ENCODE assay signal across 10 cellular contexts in the genomic region with DNA sequence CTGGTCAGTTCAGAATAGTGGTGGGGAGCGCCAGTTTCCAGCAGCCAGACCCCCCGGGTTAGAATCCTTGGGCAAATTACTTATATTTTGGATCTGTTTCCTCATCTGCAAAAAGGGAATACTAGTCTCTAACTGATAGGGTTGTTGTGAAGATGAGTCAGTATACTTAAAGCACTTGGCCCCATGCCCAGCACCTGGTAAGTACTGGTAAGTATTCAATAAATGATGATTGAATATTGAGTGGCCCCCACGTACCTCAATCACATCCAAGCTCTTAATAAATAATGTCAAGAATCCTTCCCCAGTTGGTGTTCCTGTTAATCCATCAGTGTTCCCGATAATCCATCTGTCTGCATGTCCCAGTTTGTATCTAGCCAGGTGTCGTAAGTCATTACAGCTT. TPM values are rescaled to one million over a fixed set of nuclear protein-coding genes. Genes with fewer than 3 reads are reported as not detected.
DNase-seq lines count a peak whose midpoint lies in the region; ATAC-seq and TF ChIP-seq lines count a peak whose summit lies in the region.
"Had no signal": no experiment of that assay in that cellular context is flagged by ENCODE, and none has a peak within 500 bp of the region (broad histone marks: within the 10 kb centered on the region; RNA-seq: fewer than 3 reads in every experiment).

No MANE protein-coding gene starts in this region.

- ATAC-seq in SK-N-SH treated with all-trans-retinoic acid at 6 μM for 48 hours = peak; percentile 14; the same call in 1 of the 3 replicates
- no peak for ATAC-seq in HG03196 (IDR thresholded peaks at IDR 0.05; ENCODE audit: unreplicated experiment)

- H3K4me3 ChIP-seq in AG10803 (ENCODE audit: low read length) = no peak overlapping the region
- H3K4me3 ChIP-seq in epithelial cell of esophagus (ENCODE audit: low read length) = no peak overlapping the region
- no peak overlapping the region for H3K4me3 ChIP-seq in transverse colon
- H3K4me3 ChIP-seq: skin epidermis had no signal

- intact Hi-C loops in transverse colon (cut with DNase I; ENCODE audit: low total_unique reads) = loop anchor here (10.0 kb wide), 1 partner anchor 62 kb away; a partner anchor contains a TSS

- no peak overlapping the region for H3K27ac ChIP-seq in transverse colon
- H3K27ac ChIP-seq: skin epidermis had no signal

- peaks cover 0 to 16% (median 6%) of the 10 kb centered on the region in 4 donors for H3K36me3 ChIP-seq in transverse colon

- H3K9me3 ChIP-seq in transverse colon = no peaks in the 10 kb centered on the region

- no peaks in the 10 kb centered on the region for H3K27me3 ChIP-seq in transverse colon

- DNase-seq in AG10803 (ENCODE audit: low read depth) (peak; percentile 28), EH (ENCODE audit: low read depth) (peak; percentile 50), epithelial cell of esophagus (ENCODE audit: low read depth) (peak; percentile 76), T-helper 9 cell (no peak), transverse colon (no peak), superior temporal gyrus (ENCODE audit: extremely low spot score) (no peak)
- DNase-seq: NCI-H2107 had no signal

- no peak for TF ChIP-seq EP300 in transverse colon (IDR thresholded peaks at IDR 0.05; ENCODE audit: low read depth)

- H3K4me1 ChIP-seq in transverse colon = peaks cover 0 to 7% (median 3%) of the 10 kb centered on the region in 4 donors

- no peak for TF ChIP-seq POLR2A in transverse colon (IDR thresholded peaks at IDR 0.05)

- TF ChIP-seq CTCF in AG10803 (conservative IDR thresholded peaks at IDR 0.05; ENCODE audit: low read length) (no peak), epithelial cell of esophagus (IDR thresholded peaks at IDR 0.05; ENCODE audit: insufficient read depth, low read depth, low read length, missing control alignments) (no peak), transverse colon (IDR thresholded peaks at IDR 0.05) (no peak)

- in situ Hi-C loops in transverse colon (cut with MboI; ENCODE audit: low pct_ligation_motif_present in 1 of 4, low pct_unique_long_range_greater_than_20kb in 1 of 4, low sequenced_read_pairs in 3 of 4) = no loop called here

- 82 to 90% methylated on average over 2 to 5 of the region's 5 CpGs for WGBS in transverse colon (ENCODE audit: low coverage in 1 of 2), 2 donors

TF ChIP-seq in SK-N-SH treated with all-trans-retinoic acid at 6 μM for 48 hours, 23 proteins besides CTCF, POLR2A, EP300 and RAD21:
- TF ChIP-seq ARNTL (CRISPR knock-in tag; IDR thresholded peaks at IDR 0.05; ENCODE audit: borderline replicate concordance, low read depth) (no peak), ZNF8 (CRISPR knock-in tag; IDR thresholded peaks at IDR 0.05) (no peak), ISL1 (CRISPR knock-in tag; IDR thresholded peaks at IDR 0.05) (no peak), SNAI2 (CRISPR knock-in tag; IDR thresholded peaks at IDR 0.05) (no peak), TCF4 (CRISPR knock-in tag; IDR thresholded peaks at IDR 0.05; ENCODE audit: borderline replicate concordance) (no peak), ZFP3 (CRISPR knock-in tag; IDR thresholded peaks at IDR 0.05) (no peak), ZNF70 (CRISPR knock-in tag; IDR thresholded peaks at IDR 0.05) (no peak), ZFP30 (CRISPR knock-in tag; IDR thresholded peaks at IDR 0.05) (no peak)
- TF ChIP-seq, protein P1, sequence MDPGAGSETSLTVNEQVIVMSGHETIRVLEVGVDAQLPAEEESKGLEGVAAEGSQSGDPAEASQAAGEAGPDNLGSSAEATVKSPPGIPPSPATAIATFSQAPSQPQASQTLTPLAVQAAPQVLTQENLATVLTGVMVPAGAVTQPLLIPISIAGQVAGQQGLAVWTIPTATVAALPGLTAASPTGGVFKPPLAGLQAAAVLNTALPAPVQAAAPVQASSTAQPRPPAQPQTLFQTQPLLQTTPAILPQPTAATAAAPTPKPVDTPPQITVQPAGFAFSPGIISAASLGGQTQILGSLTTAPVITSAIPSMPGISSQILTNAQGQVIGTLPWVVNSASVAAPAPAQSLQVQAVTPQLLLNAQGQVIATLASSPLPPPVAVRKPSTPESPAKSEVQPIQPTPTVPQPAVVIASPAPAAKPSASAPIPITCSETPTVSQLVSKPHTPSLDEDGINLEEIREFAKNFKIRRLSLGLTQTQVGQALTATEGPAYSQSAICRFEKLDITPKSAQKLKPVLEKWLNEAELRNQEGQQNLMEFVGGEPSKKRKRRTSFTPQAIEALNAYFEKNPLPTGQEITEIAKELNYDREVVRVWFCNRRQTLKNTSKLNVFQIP (CRISPR knock-in tag; IDR thresholded peaks at IDR 0.05; ENCODE audit: borderline replicate concordance, low read depth) = no peak
- TF ChIP-seq, protein P2, sequence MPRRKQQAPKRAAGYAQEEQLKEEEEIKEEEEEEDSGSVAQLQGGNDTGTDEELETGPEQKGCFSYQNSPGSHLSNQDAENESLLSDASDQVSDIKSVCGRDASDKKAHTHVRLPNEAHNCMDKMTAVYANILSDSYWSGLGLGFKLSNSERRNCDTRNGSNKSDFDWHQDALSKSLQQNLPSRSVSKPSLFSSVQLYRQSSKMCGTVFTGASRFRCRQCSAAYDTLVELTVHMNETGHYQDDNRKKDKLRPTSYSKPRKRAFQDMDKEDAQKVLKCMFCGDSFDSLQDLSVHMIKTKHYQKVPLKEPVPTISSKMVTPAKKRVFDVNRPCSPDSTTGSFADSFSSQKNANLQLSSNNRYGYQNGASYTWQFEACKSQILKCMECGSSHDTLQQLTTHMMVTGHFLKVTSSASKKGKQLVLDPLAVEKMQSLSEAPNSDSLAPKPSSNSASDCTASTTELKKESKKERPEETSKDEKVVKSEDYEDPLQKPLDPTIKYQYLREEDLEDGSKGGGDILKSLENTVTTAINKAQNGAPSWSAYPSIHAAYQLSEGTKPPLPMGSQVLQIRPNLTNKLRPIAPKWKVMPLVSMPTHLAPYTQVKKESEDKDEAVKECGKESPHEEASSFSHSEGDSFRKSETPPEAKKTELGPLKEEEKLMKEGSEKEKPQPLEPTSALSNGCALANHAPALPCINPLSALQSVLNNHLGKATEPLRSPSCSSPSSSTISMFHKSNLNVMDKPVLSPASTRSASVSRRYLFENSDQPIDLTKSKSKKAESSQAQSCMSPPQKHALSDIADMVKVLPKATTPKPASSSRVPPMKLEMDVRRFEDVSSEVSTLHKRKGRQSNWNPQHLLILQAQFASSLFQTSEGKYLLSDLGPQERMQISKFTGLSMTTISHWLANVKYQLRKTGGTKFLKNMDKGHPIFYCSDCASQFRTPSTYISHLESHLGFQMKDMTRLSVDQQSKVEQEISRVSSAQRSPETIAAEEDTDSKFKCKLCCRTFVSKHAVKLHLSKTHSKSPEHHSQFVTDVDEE (CRISPR knock-in tag; IDR thresholded peaks at IDR 0.05) = no peak
- TF ChIP-seq, protein P3, sequence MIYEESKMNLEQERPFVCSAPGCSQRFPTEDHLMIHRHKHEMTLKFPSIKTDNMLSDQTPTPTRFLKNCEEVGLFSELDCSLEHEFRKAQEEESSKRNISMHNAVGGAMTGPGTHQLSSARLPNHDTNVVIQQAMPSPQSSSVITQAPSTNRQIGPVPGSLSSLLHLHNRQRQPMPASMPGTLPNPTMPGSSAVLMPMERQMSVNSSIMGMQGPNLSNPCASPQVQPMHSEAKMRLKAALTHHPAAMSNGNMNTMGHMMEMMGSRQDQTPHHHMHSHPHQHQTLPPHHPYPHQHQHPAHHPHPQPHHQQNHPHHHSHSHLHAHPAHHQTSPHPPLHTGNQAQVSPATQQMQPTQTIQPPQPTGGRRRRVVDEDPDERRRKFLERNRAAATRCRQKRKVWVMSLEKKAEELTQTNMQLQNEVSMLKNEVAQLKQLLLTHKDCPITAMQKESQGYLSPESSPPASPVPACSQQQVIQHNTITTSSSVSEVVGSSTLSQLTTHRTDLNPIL (CRISPR knock-in tag; IDR thresholded peaks at IDR 0.05; ENCODE audit: low read depth) = no peak

RNA-seq across cellular contexts. Expression of a gene that starts 12.1 kb away (rescaled TPM):
- 100 to 1,000 TPM in 1 of 4 donors, 10 to 100 TPM in 3; 66.3 to 120 (median 88.9) TPM for total RNA-seq in transverse colon

RNA-seq across cellular contexts. Expression of a gene that starts 21.3 kb away (rescaled TPM):
- 100 to 1,000 TPM in 3 of 4 donors, 10 to 100 TPM in 1; 28.7 to 124 (median 113) TPM for total RNA-seq in transverse colon

RNA-seq across cellular contexts. Expression of a gene that starts 21.7 kb away (rescaled TPM):
- 10 to 100 TPM in 3 of 4 donors, 1 to 10 TPM in 1; 8.6 to 45.4 (median 28.6) TPM for total RNA-seq in transverse colon

RNA-seq across cellular contexts. Expression of a gene that starts 33.5 kb away (rescaled TPM):
- total RNA-seq in transverse colon = 100 to 1,000 TPM in 1 of 4 donors, 10 to 100 TPM in 3; 64.3 to 285 (median 71.8) TPM

RNA-seq across cellular contexts. Expression of a gene that starts 50.2 kb away (rescaled TPM):
- total RNA-seq in transverse colon = 10 to 100 TPM in 2 of 4 donors, 1 to 10 TPM in 2; 1.2 to 13.9 (median 9.8) TPM

Comparison
In these comparisons a context has a peak if more than half of its experiments do, and no peak if none do; other contexts are left out.
1. DNase-seq: peak in AG10803 (single experiment), EH (single experiment) and epithelial cell of esophagus (single experiment); none in T-helper 9 cell (single experiment), transverse colon (single experiment) and superior temporal gyrus (single experiment).